10 cellular contexts compared by ENCODE assay signal in the genomic region with DNA sequence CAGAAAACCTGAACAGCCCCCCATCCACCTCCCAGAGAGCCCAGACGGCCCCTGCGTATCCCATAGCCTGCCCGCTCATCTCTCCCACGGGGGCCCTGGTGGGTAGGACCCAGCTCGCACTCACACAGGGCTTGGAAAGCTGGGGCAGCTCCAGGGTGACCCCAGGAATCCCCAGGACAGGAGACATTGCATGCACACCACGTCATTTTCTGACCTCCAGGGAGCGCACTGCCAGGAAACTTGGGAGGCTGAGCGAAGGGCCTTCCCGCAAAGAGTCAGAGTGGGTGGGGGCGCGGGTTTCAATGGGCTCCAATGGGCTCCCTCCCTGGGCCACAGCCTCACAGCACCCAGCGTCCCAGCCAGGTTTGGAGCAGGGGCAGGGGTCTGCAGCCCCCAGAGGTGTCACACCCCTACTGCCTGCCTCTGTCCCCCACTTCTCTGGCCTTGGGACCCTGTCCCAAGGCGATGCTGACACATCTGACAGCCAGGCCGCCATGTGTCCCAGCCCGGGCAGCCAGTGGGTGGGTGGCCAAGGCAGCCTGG. TPM values are rescaled to one million over a fixed set of nuclear protein-coding genes. Genes with fewer than 3 reads are reported as not detected.
A peak's percentile ranks its signal among the peaks of the same experiment; 100 is the strongest.
DNase-seq lines count a peak whose midpoint lies in the region; ATAC-seq, FAIRE-seq and TF ChIP-seq lines count a peak whose summit lies in the region.
"Had no signal": no experiment of that assay in that cellular context is flagged by ENCODE, and none has a peak within 500 bp of the region (broad histone marks: within the 10 kb centered on the region; RNA-seq: fewer than 3 reads in every experiment).

No MANE protein-coding gene starts in this region.

- in situ Hi-C loops in K562 (cut with MboI): no loop called here

- H3K4me3 ChIP-seq in K562: no peak overlapping the region
- H3K4me3 ChIP-seq in mesenchymal stem cell (ENCODE audit: insufficient read depth in 1 of 2, low read depth in 1 of 2, low read length in 2 of 2): no peak overlapping the region
- H3K4me3 ChIP-seq in prostate gland: no peak overlapping the region

- peak; percentile 41 to 54 (median 46); a peak in 5 of 6 replicates for TF ChIP-seq CTCF in K562 (IDR thresholded peaks at IDR 0.05 in 2 of 3, conservative IDR thresholded peaks at IDR 0.05 in 1 of 3; ENCODE audit: insufficient read depth in 2 of 3, low read depth in 1 of 3, low read length in 3 of 3)
- TF ChIP-seq CTCF in prostate gland (IDR thresholded peaks at IDR 0.05): no peak

- peak overlapping the region; percentile 37 for H2AK5ac ChIP-seq in mesenchymal stem cell (ENCODE audit: low read length, severe bottlenecking)

- no peaks in the 10 kb centered on the region for H3K79me1 ChIP-seq in mesenchymal stem cell (replicated peaks; ENCODE audit: low read length, poor library complexity, severe bottlenecking)

- H3K79me2 ChIP-seq in K562 (ENCODE audit: control insufficient read depth, insufficient read depth, low read length): no peaks in the 10 kb centered on the region

- H3K9me3 ChIP-seq in K562 (replicated peaks; ENCODE audit: control insufficient read depth, insufficient read depth, low read depth, low read length) (no peaks in the 10 kb centered on the region), mesenchymal stem cell (ENCODE audit: control insufficient read depth, low read length) (peaks cover 3% of the 10 kb centered on the region), prostate gland (no peaks in the 10 kb centered on the region)

- WGBS in K562 (ENCODE audit: insufficient coverage, low coverage, missing lambda C conversion rate): 0% methylated on average over 15 of the region's 15 CpGs
- WGBS in mesenchymal stem cell: 76% methylated on average over 15 of the region's 15 CpGs
- WGBS in prostate gland: 61% methylated on average over 15 of the region's 15 CpGs

- H3K27me3 ChIP-seq in K562 (ENCODE audit: control insufficient read depth in 2 of 2, insufficient read depth in 2 of 2, low read length in 2 of 2) (peaks cover 0 to 44% of the 10 kb centered on the region in 2 experiments; a peak in 3 of 5 replicates), mesenchymal stem cell (ENCODE audit: control insufficient read depth in 1 of 2, insufficient read depth in 1 of 2, low read length in 2 of 2) (peaks cover 0 to 55% of the 10 kb centered on the region in 2 experiments), prostate gland (replicated peaks; ENCODE audit: insufficient read depth) (peaks cover 5% of the 10 kb centered on the region)

- POLR2A ChIA-PET in K562 (lab: Yijun Ruan, JAX): no interaction called here

- no peak overlapping the region for H3K23ac ChIP-seq in mesenchymal stem cell (ENCODE audit: low read length in 2 of 2)

- no peak for FAIRE-seq in K562 (lab: Jason Lieb, UNC)

- no peak overlapping the region for H3K4ac ChIP-seq in mesenchymal stem cell (ENCODE audit: low read depth in 1 of 2, low read length in 2 of 2)

- H3K27ac ChIP-seq in K562 (ENCODE audit: extremely low read depth, low read depth, low read length) (no peak overlapping the region), mesenchymal stem cell (ENCODE audit: low read length, poor library complexity, severe bottlenecking) (peak overlapping the region; percentile 51), prostate gland (peak overlapping the region in 1 of 2 donors; percentile 42)

- H3K4me2 ChIP-seq in K562 (ENCODE audit: insufficient read depth, low read length) (no peak overlapping the region), mesenchymal stem cell (ENCODE audit: low read length, poor library complexity, severe bottlenecking) (no peak overlapping the region)

- TF ChIP-seq EP300 in Ishikawa (IDR thresholded peaks at IDR 0.05; ENCODE audit: borderline replicate concordance): no peak
- no peak for TF ChIP-seq EP300 in K562 (IDR thresholded peaks at IDR 0.05; ENCODE audit: low read length)

- intact Hi-C loops in K562 (cut with micrococcal nuclease): loop anchor here (5.0 kb wide), 1 partner anchor 326 kb away; no protein-coding TSS in a partner anchor
- intact Hi-C loops in prostate gland (cut with DNase I): no loop called here

- peak overlapping the region in 1 of 2 experiments; percentile 69 for H3K18ac ChIP-seq in mesenchymal stem cell (ENCODE audit: low read depth in 1 of 2, low read length in 2 of 2)

- H2BK5ac ChIP-seq in mesenchymal stem cell (ENCODE audit: low read depth, low read length, poor library complexity, severe bottlenecking): peak overlapping the region; percentile 8

- H3K9me1 ChIP-seq in K562 (ENCODE audit: control insufficient read depth, insufficient read depth, low read length): no peaks in the 10 kb centered on the region

- peak overlapping the region; percentile 52 for H4K91ac ChIP-seq in mesenchymal stem cell (ENCODE audit: low read length)

- ATAC-seq in K562 (peak; percentile 44; the same call in 2 of the 3 replicates), GM18511 (IDR thresholded peaks at IDR 0.05; ENCODE audit: unreplicated experiment) (no peak)

- no TSS peak for BruUV-seq in K562 (replicated peaks; lab: Mats Ljungman, UMichigan)

- H2BK120ac ChIP-seq in mesenchymal stem cell (ENCODE audit: low read depth, low read length): no peak overlapping the region

- peak; percentile 86 for DNase-seq in AG08396 (ENCODE audit: low spot score)
- peak; percentile 55 to 65 (median 62) for DNase-seq in K562 (ENCODE audit: extremely low read depth in 1 of 4, low spot score in 3 of 4)
- peak; percentile 61 for DNase-seq in mesenchymal stem cell
- DNase-seq in prostate gland (ENCODE audit: low spot score): no peak
- DNase-seq in retina: no peak
- no peak for DNase-seq in stimulated activated CD4-positive, alpha-beta T cell treated with anti-CD3 and anti-CD28 coated beads, Interleukin-12 subunit alpha, Interleukin-12 subunit beta, amount 100 ng/mL, for 4 hours
- DNase-seq: activated naive CD4-positive, alpha-beta T cell; GF-D8 had no signal

- H3K9ac ChIP-seq in K562 (ENCODE audit: insufficient read depth in 1 of 2, low read depth in 2 of 2, low read length in 2 of 2): no peak overlapping the region
- no peak overlapping the region for H3K9ac ChIP-seq in mesenchymal stem cell (ENCODE audit: low read length)

- no peak overlapping the region for H3K14ac ChIP-seq in mesenchymal stem cell (ENCODE audit: low read length in 2 of 2)

- peak overlapping the region; percentile 15 for H2BK15ac ChIP-seq in mesenchymal stem cell (ENCODE audit: low read depth, poor library complexity, severe bottlenecking)

- CTCF ChIA-PET in K562 (lab: Yijun Ruan, JAX; ENCODE audit: low intra/inter-chr PET ratio): interaction anchor here (0.6 to 2.6 kb wide), 3 partner anchors 54 to 133 kb away, joined by 5 to 16 read pairs (median 6); no protein-coding TSS in a partner anchor

- TF ChIP-seq RAD21 in Ishikawa (IDR thresholded peaks at IDR 0.05; ENCODE audit: low read depth) (no peak), K562 (CRISPR knock-in tag; conservative IDR thresholded peaks at IDR 0.05 in 1 of 2, IDR thresholded peaks at IDR 0.05 in 1 of 2) (peak in 1 of 2 experiments; percentile 19; a peak in 1 of 4 replicates)

- TF ChIP-seq POLR2A in K562 (conservative IDR thresholded peaks at IDR 0.05) (no peak), prostate gland (IDR thresholded peaks at IDR 0.05) (no peak)

- H4K8ac ChIP-seq in mesenchymal stem cell (ENCODE audit: low read length): no peak overlapping the region

- no peaks in the 10 kb centered on the region for H3K36me3 ChIP-seq in K562 (ENCODE audit: control insufficient read depth, insufficient read depth, low read length)
- no peaks in the 10 kb centered on the region for H3K36me3 ChIP-seq in mesenchymal stem cell (ENCODE audit: control insufficient read depth in 1 of 2, insufficient read depth in 2 of 2, low read depth in 1 of 2, low read length in 2 of 2)
- H3K36me3 ChIP-seq in prostate gland: no peaks in the 10 kb centered on the region

- H2AFZ ChIP-seq in K562 (ENCODE audit: low read depth, low read length) (no peak overlapping the region), mesenchymal stem cell (ENCODE audit: low read depth, low read length) (no peak overlapping the region)

- peaks cover 7% of the 10 kb centered on the region for H4K20me1 ChIP-seq in K562 (replicated peaks; ENCODE audit: control insufficient read depth, insufficient read depth, low read length)

- peak overlapping the region in 1 of 2 experiments; percentile 14 for H2BK12ac ChIP-seq in mesenchymal stem cell (ENCODE audit: low read length in 2 of 2)

- H3K4me1 ChIP-seq in K562 (replicated peaks in 1 of 2; ENCODE audit: control insufficient read depth in 2 of 2, insufficient read depth in 2 of 2, low read length in 2 of 2) (peaks cover 0 to 44% of the 10 kb centered on the region in 2 experiments; a peak in 2 of 5 replicates), mesenchymal stem cell (ENCODE audit: control insufficient read depth, insufficient read depth, low read depth, low read length) (peaks cover 66% of the 10 kb centered on the region), prostate gland (replicated peaks) (peaks cover 5% of the 10 kb centered on the region)

RNA-seq across cellular contexts. Expression of a gene that starts 8.2 kb away (rescaled TPM):
- not detected in 2 replicates for total RNA-seq in K562 (2011; cell fraction: chromatin; rRNA removed; ENCODE audit: low replicate concordance)
- not detected in 2 replicates for total RNA-seq in K562 (2011; cell fraction: nucleolus; rRNA removed)
- not detected in 2 replicates for total RNA-seq in K562 (2011; cell fraction: nucleoplasm; rRNA removed)
- total RNA-seq in K562 (2014; rRNA removed) (not detected in 2 replicates), K562 (2014; rRNA removed; fragmentation: Illumina TruSeq; extraction: Trizol) (not detected in 2 replicates), K562 (2015; rRNA removed; fragmentation: Illumina TruSeq; extraction: Trizol) (not detected in 2 replicates), K562 (2021) (not detected in 2 replicates), prostate gland (1 to 10 TPM; 1.7 to 4.1 TPM)
- polyA plus RNA-seq in K562 (2011; rRNA removed) (not detected in 2 replicates), K562 (2014; fragmentation: Illumina TruSeq; extraction: Trizol) (not detected in 2 replicates), K562 (2014; fragmentation: Nextera tagmentation; extraction: Ambion mirVana) (not detected), K562 (2014; rRNA removed) (not detected in 2 replicates)
- not detected in 2 replicates for polyA plus RNA-seq in K562 (2011; cell fraction: cytosol; rRNA removed)
- not detected in 2 replicates for polyA plus RNA-seq in K562 (2011; cell fraction: nucleus; rRNA removed)
- not detected in 2 replicates for polyA plus RNA-seq in K562 (2012)
- not detected in 2 replicates for polyA minus RNA-seq in K562 (2011; rRNA and poly(A)+ RNA removed)
- polyA minus RNA-seq in K562 (2011; cell fraction: cytosol; rRNA and poly(A)+ RNA removed): not detected in 2 replicates
- polyA minus RNA-seq in K562 (2011; cell fraction: nucleus; rRNA and poly(A)+ RNA removed): not detected in 2 replicates
- not detected for polyA plus RNA-seq in mesenchymal stem cell (2013, experiment 1 of 2)
- not detected for polyA plus RNA-seq in mesenchymal stem cell (2013, experiment 2 of 2)

RNA-seq across cellular contexts. Expression of a gene that starts 12.2 kb away (rescaled TPM):
- total RNA-seq in K562 (2011; cell fraction: chromatin; rRNA removed; ENCODE audit: low replicate concordance): not detected in 2 replicates
- not detected in 2 replicates for total RNA-seq in K562 (2011; cell fraction: nucleolus; rRNA removed)
- total RNA-seq in K562 (2011; cell fraction: nucleoplasm; rRNA removed): not detected in 2 replicates
- not detected in 2 replicates for total RNA-seq in K562 (2014; rRNA removed)
- not detected in 2 replicates for total RNA-seq in K562 (2014; rRNA removed; fragmentation: Illumina TruSeq; extraction: Trizol)
- total RNA-seq in K562 (2015; rRNA removed; fragmentation: Illumina TruSeq; extraction: Trizol): not detected in 2 replicates
- not detected in 2 replicates for total RNA-seq in K562 (2021)
- not detected in 2 replicates for polyA plus RNA-seq in K562 (2011; rRNA removed)
- 0.13 TPM in 1 of 2 replicates, not detected in the other for polyA plus RNA-seq in K562 (2011; cell fraction: cytosol; rRNA removed)
- 0.32 TPM in 1 of 2 replicates, not detected in the other for polyA plus RNA-seq in K562 (2011; cell fraction: nucleus; rRNA removed)
- polyA plus RNA-seq in K562 (2012): not detected in 2 replicates
- not detected in 2 replicates for polyA plus RNA-seq in K562 (2014; fragmentation: Illumina TruSeq; extraction: Trizol)
- polyA plus RNA-seq in K562 (2014; fragmentation: Nextera tagmentation; extraction: Ambion mirVana): not detected
- polyA plus RNA-seq in K562 (2014; rRNA removed): not detected in 2 replicates
- polyA minus RNA-seq in K562 (2011; rRNA and poly(A)+ RNA removed): not detected in 2 replicates
- not detected in 2 replicates for polyA minus RNA-seq in K562 (2011; cell fraction: cytosol; rRNA and poly(A)+ RNA removed)
- not detected in 2 replicates for polyA minus RNA-seq in K562 (2011; cell fraction: nucleus; rRNA and poly(A)+ RNA removed)
- polyA plus RNA-seq in mesenchymal stem cell (2013, experiment 1 of 2): not detected
- polyA plus RNA-seq in mesenchymal stem cell (2013, experiment 2 of 2): 0.07 TPM
- total RNA-seq in prostate gland: 1 to 10 TPM in 1 of 2 donors, not detected in 1; 5.5 TPM

RNA-seq across cellular contexts. Expression of a gene that starts 26.3 kb away (rescaled TPM):
- total RNA-seq in K562 (2011; cell fraction: chromatin; rRNA removed; ENCODE audit: low replicate concordance): 0.23 TPM in 1 of 2 replicates, not detected in the other
- not detected in 2 replicates for total RNA-seq in K562 (2011; cell fraction: nucleolus; rRNA removed)
- total RNA-seq in K562 (2011; cell fraction: nucleoplasm; rRNA removed): not detected in 2 replicates
- total RNA-seq in K562 (2014; rRNA removed): 0.08 and 1.2 TPM in 2 replicates
- not detected in 2 replicates for total RNA-seq in K562 (2014; rRNA removed; fragmentation: Illumina TruSeq; extraction: Trizol)
- total RNA-seq in K562 (2015; rRNA removed; fragmentation: Illumina TruSeq; extraction: Trizol): 0.65 TPM in 1 of 2 replicates, not detected in the other
- 0.73 and 1.1 TPM in 2 replicates for total RNA-seq in K562 (2021)
- 0.28 and 0.45 TPM in 2 replicates for polyA plus RNA-seq in K562 (2011; rRNA removed)
- 0.28 and 0.37 TPM in 2 replicates for polyA plus RNA-seq in K562 (2011; cell fraction: cytosol; rRNA removed)
- 0.26 and 0.60 TPM in 2 replicates for polyA plus RNA-seq in K562 (2011; cell fraction: nucleus; rRNA removed)
- polyA plus RNA-seq in K562 (2012): 0.05 and 0.57 TPM in 2 replicates
- 2.9 TPM in 1 of 2 replicates, not detected in the other for polyA plus RNA-seq in K562 (2014; fragmentation: Illumina TruSeq; extraction: Trizol)
- under 1 TPM in 1 of 2 experiments, not detected in 1; 0.38 TPM for polyA plus RNA-seq in K562 (2014; fragmentation: Nextera tagmentation; extraction: Ambion mirVana)
- 0.08 TPM in 1 of 2 replicates, not detected in the other for polyA plus RNA-seq in K562 (2014; rRNA removed)
- 0.15 TPM in 1 of 2 replicates, not detected in the other for polyA minus RNA-seq in K562 (2011; rRNA and poly(A)+ RNA removed)
- polyA minus RNA-seq in K562 (2011; cell fraction: cytosol; rRNA and poly(A)+ RNA removed): not detected in 2 replicates
- 0.11 TPM in 1 of 2 replicates, not detected in the other for polyA minus RNA-seq in K562 (2011; cell fraction: nucleus; rRNA and poly(A)+ RNA removed)
- 1.3 TPM for polyA plus RNA-seq in mesenchymal stem cell (2013, experiment 1 of 2)
- 1.3 TPM for polyA plus RNA-seq in mesenchymal stem cell (2013, experiment 2 of 2)
- 10 to 100 TPM in 1 of 2 donors, 1 to 10 TPM in 1; 6.7 to 11.6 TPM for total RNA-seq in prostate gland

Comparison
In these comparisons a context has a peak if more than half of its experiments do, and no peak if none do; other contexts are left out.
1. DNase-seq: peak in AG08396 (single experiment), K562 (4 of 4) and mesenchymal stem cell (single experiment); none in prostate gland (single experiment), retina (single experiment) and stimulated activated CD4-positive, alpha-beta T cell treated with anti-CD3 and anti-CD28 coated beads, Interleukin-12 subunit alpha, Interleukin-12 subunit beta, amount 100 ng/mL, for 4 hours (single experiment).
2. CTCF ChIP-seq: peak in K562 (3 of 3); none in prostate gland (0 of 4).